ENCODE assay signal across 8 cellular contexts in genomic region chr4:3526456-3526855, GRCh38.
"Had no signal": no experiment of that assay in that cellular context is flagged by ENCODE, and none has a peak within 500 bp of the region (broad histone marks: within the 10 kb centered on the region; RNA-seq: fewer than 3 reads in every experiment).

No MANE protein-coding gene starts in this region.

- ATAC-seq: activated CD8-positive, alpha-beta T cell treated with anti-CD3 and anti-CD28 coated beads for 36 hours; gastroesophageal sphincter; stimulated activated memory B cell treated with anti-CD40 and anti-IgM and Interleukin-4, amounts not matched to agents 10 μg/mL and 1 μg/mL and 100 μg/mL, for 72 hours had no signal

- H3K27me3 Mint-ChIP-seq: activated CD8-positive, alpha-beta T cell treated with anti-CD3 and anti-CD28 coated beads for 36 hours; stimulated activated memory B cell treated with anti-CD40 and anti-IgM and Interleukin-4, amounts not matched to agents 10 μg/mL and 1 μg/mL and 100 μg/mL, for 72 hours had no signal

- H3K4me3 Mint-ChIP-seq: activated CD8-positive, alpha-beta T cell treated with anti-CD3 and anti-CD28 coated beads for 36 hours; activated naive CD4-positive, alpha-beta T cell treated with anti-CD3 and anti-CD28 coated beads for 36 hours; stimulated activated memory B cell treated with anti-CD40 and anti-IgM and Interleukin-4, amounts not matched to agents 10 μg/mL and 1 μg/mL and 100 μg/mL, for 72 hours had no signal

- H3K9me3 ChIP-seq: gastroesophageal sphincter, ovary had no signal

- H3K27ac ChIP-seq: gastroesophageal sphincter, ovary had no signal

- H3K27me3 ChIP-seq: gastroesophageal sphincter, ovary had no signal

- H3K27ac Mint-ChIP-seq: activated CD8-positive, alpha-beta T cell treated with anti-CD3 and anti-CD28 coated beads for 36 hours; activated naive CD4-positive, alpha-beta T cell treated with anti-CD3 and anti-CD28 coated beads for 36 hours; stimulated activated memory B cell treated with anti-CD40 and anti-IgM and Interleukin-4, amounts not matched to agents 10 μg/mL and 1 μg/mL and 100 μg/mL, for 72 hours had no signal

- H3K9me3 Mint-ChIP-seq: activated CD8-positive, alpha-beta T cell treated with anti-CD3 and anti-CD28 coated beads for 36 hours; activated naive CD4-positive, alpha-beta T cell treated with anti-CD3 and anti-CD28 coated beads for 36 hours; stimulated activated memory B cell treated with anti-CD40 and anti-IgM and Interleukin-4, amounts not matched to agents 10 μg/mL and 1 μg/mL and 100 μg/mL, for 72 hours had no signal

- DNase-seq: activated CD4-positive, alpha-beta T cell treated with anti-CD3 and anti-CD28 coated beads for 4 hours; activated CD8-positive, alpha-beta memory T cell treated with anti-CD3 and anti-CD28 coated beads, Interleukin-2, amount 50 U/mL, for 4 hours; activated CD8-positive, alpha-beta T cell treated with anti-CD3 and anti-CD28 coated beads for 36 hours; activated naive CD4-positive, alpha-beta T cell treated with anti-CD3 and anti-CD28 coated beads for 36 hours; T1000 had no signal

- H3K4me3 ChIP-seq: gastroesophageal sphincter, ovary had no signal
